In the genomic region with DNA sequence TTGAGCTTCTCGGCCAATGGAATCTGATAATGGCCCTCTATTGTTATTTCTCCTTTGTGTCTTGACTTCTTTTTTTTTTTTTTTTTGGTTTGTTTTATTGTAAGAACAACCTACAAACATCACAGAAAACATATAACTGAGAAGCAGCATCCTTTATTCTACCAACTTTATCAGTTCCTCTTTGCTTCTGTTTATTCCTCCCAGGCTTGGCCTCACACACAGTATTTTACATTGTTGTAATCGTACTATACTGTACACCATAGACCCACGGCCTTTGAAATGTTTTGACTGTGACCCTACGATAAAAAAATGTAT, we compare ENCODE assay signal across 8 cellular contexts. TPM values are rescaled to one million over a fixed set of nuclear protein-coding genes. Genes with fewer than 3 reads are reported as not detected.
DNase-seq lines count a peak whose midpoint lies in the region; ATAC-seq, FAIRE-seq and TF ChIP-seq lines count a peak whose summit lies in the region.

No MANE protein-coding gene starts in this region.

- H3K36me3 ChIP-seq in left ventricle myocardium inferior (no peaks in the 10 kb centered on the region), K562 (ENCODE audit: control insufficient read depth, insufficient read depth, low read length) (no peaks in the 10 kb centered on the region; the same call in 2 of the 3 replicates), urinary bladder (ENCODE audit: insufficient read depth) (no peaks in the 10 kb centered on the region)

- H3K27ac ChIP-seq in left ventricle myocardium inferior (replicated peaks) (peak overlapping the region; percentile 51), K562 (ENCODE audit: extremely low read depth, low read depth, low read length) (peak overlapping the region; percentile 68; the same call in 2 of the 3 replicates), urinary bladder (ENCODE audit: low read depth) (no peak overlapping the region), foreskin keratinocyte (no peak overlapping the region)

- ATAC-seq in Right ventricle myocardium superior (ENCODE audit: poor library complexity), result no peak
- no peak for ATAC-seq in K562
- ATAC-seq in foreskin keratinocyte, result no peak

- H3K4me3 ChIP-seq in left ventricle myocardium inferior (peak overlapping the region; percentile 71), K562 (peak overlapping the region; percentile 53), urinary bladder (ENCODE audit: low read depth, low read length) (peak overlapping the region; percentile 55)

- TF ChIP-seq RAD21 in K562 (CRISPR knock-in tag; conservative IDR thresholded peaks at IDR 0.05 in 1 of 2, IDR thresholded peaks at IDR 0.05 in 1 of 2), result no peak

- CTCF ChIA-PET in K562 (lab: Yijun Ruan, JAX; ENCODE audit: low intra/inter-chr PET ratio), result interaction anchor here (0.6 kb wide), 1 partner anchor 1347 kb away, joined by 3 read pairs; no protein-coding TSS in a partner anchor

- peaks cover 12% of the 10 kb centered on the region for H3K4me1 ChIP-seq in left ventricle myocardium inferior
- H3K4me1 ChIP-seq in K562 (replicated peaks in 1 of 2; ENCODE audit: control insufficient read depth in 2 of 2, insufficient read depth in 2 of 2, low read length in 2 of 2), result peaks cover 11 to 26% of the 10 kb centered on the region in 2 experiments; a peak in 3 of 5 replicates
- no peaks in the 10 kb centered on the region for H3K4me1 ChIP-seq in urinary bladder (ENCODE audit: insufficient read depth)
- no peaks in the 10 kb centered on the region for H3K4me1 ChIP-seq in foreskin keratinocyte

- 45% methylated on average over 4 of the region's 4 CpGs for WGBS in K562 (ENCODE audit: insufficient coverage, low coverage, missing lambda C conversion rate)
- WGBS in urinary bladder, result 71% methylated on average over 4 of the region's 4 CpGs

- no peaks in the 10 kb centered on the region for H3K36me3 Mint-ChIP-seq in mesothelial cell of epicardium

- H3K9me3 ChIP-seq in left ventricle myocardium inferior (replicated peaks) (no peaks in the 10 kb centered on the region), K562 (replicated peaks; ENCODE audit: control insufficient read depth, insufficient read depth, low read depth, low read length) (no peaks in the 10 kb centered on the region; the same call in 1 of the 2 replicates)

- intact Hi-C loops in left ventricle myocardium inferior (cut with micrococcal nuclease) (no loop called here), Right ventricle myocardium superior (cut with DNase I) (no loop called here), K562 (cut with micrococcal nuclease) (no loop called here)

- peak overlapping the region; percentile 90 for H3K4me3 Mint-ChIP-seq in mesothelial cell of epicardium

- TF ChIP-seq EP300 in K562 (IDR thresholded peaks at IDR 0.05; ENCODE audit: low read length), result no peak

- no peaks in the 10 kb centered on the region for H3K9me3 Mint-ChIP-seq in mesothelial cell of epicardium

- BruUV-seq in K562 (replicated peaks; lab: Mats Ljungman, UMichigan), result no TSS peak

- TF ChIP-seq CTCF in left ventricle myocardium inferior (IDR thresholded peaks at IDR 0.05; ENCODE audit: borderline replicate concordance) (no peak), K562 (IDR thresholded peaks at IDR 0.05 in 2 of 3, conservative IDR thresholded peaks at IDR 0.05 in 1 of 3; ENCODE audit: insufficient read depth in 2 of 3, low read depth in 1 of 3, low read length in 3 of 3) (no peak), mesothelial cell of epicardium (IDR thresholded peaks at IDR 0.05; ENCODE audit: unreplicated experiment) (no peak), foreskin keratinocyte (conservative IDR thresholded peaks at IDR 0.05) (no peak)

- H3K27me3 ChIP-seq in left ventricle myocardium inferior (ENCODE audit: low read depth) (no peaks in the 10 kb centered on the region), K562 (ENCODE audit: control insufficient read depth in 2 of 2, insufficient read depth in 2 of 2, low read length in 2 of 2) (no peaks in the 10 kb centered on the region; a peak in 1 of 5 replicates), foreskin keratinocyte (no peaks in the 10 kb centered on the region)

- H4K20me1 ChIP-seq in K562 (replicated peaks; ENCODE audit: control insufficient read depth, insufficient read depth, low read length), result no peaks in the 10 kb centered on the region

- H3K27ac Mint-ChIP-seq in mesothelial cell of epicardium, result peak overlapping the region; percentile 88

- DNase-seq in left ventricle myocardium inferior (no peak), Right ventricle myocardium superior (no peak), K562 (ENCODE audit: extremely low read depth in 1 of 4, low spot score in 3 of 4) (no peak), mesothelial cell of epicardium (ENCODE audit: low spot score in 2 of 2, unreplicated experiment in 2 of 2) (no peak), foreskin keratinocyte (no peak), putamen (ENCODE audit: low spot score) (no peak), HTR-8/SVneo (ENCODE audit: insufficient read length, low spot score) (no peak)

- H3K27me3 Mint-ChIP-seq in mesothelial cell of epicardium (ENCODE audit: low read depth), result no peaks in the 10 kb centered on the region

- peak overlapping the region; percentile 85 for H3K4me2 ChIP-seq in K562 (ENCODE audit: insufficient read depth, low read length)

- peak overlapping the region in 1 of 2 experiments; percentile 74; a peak in 2 of 4 replicates for H3K9ac ChIP-seq in K562 (ENCODE audit: insufficient read depth in 1 of 2, low read depth in 2 of 2, low read length in 2 of 2)

- H2AFZ ChIP-seq in K562 (ENCODE audit: low read depth, low read length), result peak overlapping the region; percentile 95

- FAIRE-seq in K562 (lab: Jason Lieb, UNC) (no peak), HTR-8/SVneo (lab: Jason Lieb, UNC) (no peak)

- no peaks in the 10 kb centered on the region for H3K9me1 ChIP-seq in K562 (ENCODE audit: control insufficient read depth, insufficient read depth, low read length)

- peaks cover 22% of the 10 kb centered on the region for H3K4me1 Mint-ChIP-seq in mesothelial cell of epicardium

- in situ Hi-C loops in K562 (cut with MboI), result no loop called here

- peaks cover 4% of the 10 kb centered on the region; the same call in 1 of the 3 replicates for H3K79me2 ChIP-seq in K562 (ENCODE audit: control insufficient read depth, insufficient read depth, low read length)

- POLR2A ChIA-PET in K562 (lab: Yijun Ruan, JAX), result interaction anchor here (0.5 to 1.7 kb wide), 7 partner anchors 8 to 346 kb away, joined by 3 to 13 read pairs (median 4); a partner anchor contains a TSS

- TF ChIP-seq POLR2A in K562 (conservative IDR thresholded peaks at IDR 0.05), result no peak

TF ChIP-seq in K562, 482 proteins besides CTCF, POLR2A, EP300 and RAD21 (continues in another document):
- TF ChIP-seq NR3C1 (CRISPR knock-in tag; IDR thresholded peaks at IDR 0.05), result no peak
- TF ChIP-seq SMARCA4 (IDR thresholded peaks at IDR 0.05), result no peak
- no peak for TF ChIP-seq HDAC6 (IDR thresholded peaks at IDR 0.05; ENCODE audit: low read depth, low read length)
- TF ChIP-seq SOX6 (IDR thresholded peaks at IDR 0.05), result peak; percentile 80; the same call in 1 of the 2 replicates
- TF ChIP-seq POLR2B (IDR thresholded peaks at IDR 0.05; ENCODE audit: low read depth, partially characterized antibody), result no peak
- TF ChIP-seq, protein P1, sequence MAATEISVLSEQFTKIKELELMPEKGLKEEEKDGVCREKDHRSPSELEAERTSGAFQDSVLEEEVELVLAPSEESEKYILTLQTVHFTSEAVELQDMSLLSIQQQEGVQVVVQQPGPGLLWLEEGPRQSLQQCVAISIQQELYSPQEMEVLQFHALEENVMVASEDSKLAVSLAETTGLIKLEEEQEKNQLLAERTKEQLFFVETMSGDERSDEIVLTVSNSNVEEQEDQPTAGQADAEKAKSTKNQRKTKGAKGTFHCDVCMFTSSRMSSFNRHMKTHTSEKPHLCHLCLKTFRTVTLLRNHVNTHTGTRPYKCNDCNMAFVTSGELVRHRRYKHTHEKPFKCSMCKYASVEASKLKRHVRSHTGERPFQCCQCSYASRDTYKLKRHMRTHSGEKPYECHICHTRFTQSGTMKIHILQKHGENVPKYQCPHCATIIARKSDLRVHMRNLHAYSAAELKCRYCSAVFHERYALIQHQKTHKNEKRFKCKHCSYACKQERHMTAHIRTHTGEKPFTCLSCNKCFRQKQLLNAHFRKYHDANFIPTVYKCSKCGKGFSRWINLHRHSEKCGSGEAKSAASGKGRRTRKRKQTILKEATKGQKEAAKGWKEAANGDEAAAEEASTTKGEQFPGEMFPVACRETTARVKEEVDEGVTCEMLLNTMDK (IDR thresholded peaks at IDR 0.05; ENCODE audit: borderline replicate concordance, insufficient read depth, low read depth, low read length, poor library complexity, severe bottlenecking), result no peak

RNA-seq across cellular contexts. Expression of a gene that starts 0.6 kb away (rescaled TPM):
- total RNA-seq in left ventricle myocardium inferior (28.1 TPM), Right ventricle myocardium superior (24.4 TPM), K562 (2014; rRNA removed) (30.8 and 43.7 TPM in 2 replicates), K562 (2014; rRNA removed; fragmentation: Illumina TruSeq; extraction: Trizol) (28.3 and 31.8 TPM in 2 replicates), K562 (2015; rRNA removed; fragmentation: Illumina TruSeq; extraction: Trizol) (36.8 and 38.6 TPM in 2 replicates), K562 (2021) (26.0 and 26.8 TPM in 2 replicates), mesothelial cell of epicardium (23.8 to 26.0 TPM (median 24.8 TPM) in 3 replicates), urinary bladder (10.4 TPM), foreskin keratinocyte (24.8 and 27.4 TPM in 2 replicates)
- total RNA-seq in K562 (2011; cell fraction: chromatin; rRNA removed; ENCODE audit: low replicate concordance), result 2.3 and 8.0 TPM in 2 replicates
- total RNA-seq in K562 (2011; cell fraction: nucleolus; rRNA removed), result 14.3 and 16.6 TPM in 2 replicates
- 11.5 and 13.2 TPM in 2 replicates for total RNA-seq in K562 (2011; cell fraction: nucleoplasm; rRNA removed)
- polyA plus RNA-seq in K562 (2011; rRNA removed) (45.2 and 55.1 TPM in 2 replicates), K562 (2014; fragmentation: Illumina TruSeq; extraction: Trizol) (63.1 and 73.7 TPM in 2 replicates), K562 (2014; fragmentation: Nextera tagmentation; extraction: Ambion mirVana) (100 to 1,000 TPM in 1 of 2 experiments, 10 to 100 TPM in 1; 85.0 to 114 TPM), K562 (2014; rRNA removed) (40.5 and 45.9 TPM in 2 replicates), urinary bladder (25.7 TPM), foreskin keratinocyte (45.7 and 48.9 TPM in 2 replicates)
- polyA plus RNA-seq in K562 (2011; cell fraction: cytosol; rRNA removed), result 63.9 and 67.1 TPM in 2 replicates
- 19.8 and 25.9 TPM in 2 replicates for polyA plus RNA-seq in K562 (2011; cell fraction: nucleus; rRNA removed)
- polyA plus RNA-seq in K562 (2012), result 45.2 and 53.6 TPM in 2 replicates
- polyA minus RNA-seq in K562 (2011; rRNA and poly(A)+ RNA removed), result 12.1 and 13.5 TPM in 2 replicates
- polyA minus RNA-seq in K562 (2011; cell fraction: cytosol; rRNA and poly(A)+ RNA removed), result 12.3 and 12.8 TPM in 2 replicates
- polyA minus RNA-seq in K562 (2011; cell fraction: nucleus; rRNA and poly(A)+ RNA removed), result 3.8 and 5.9 TPM in 2 replicates

Comparison
In these comparisons a context has a peak if more than half of its experiments do, and no peak if none do; other contexts are left out.
1. H3K27ac ChIP-seq: peak in left ventricle myocardium inferior (single experiment) and K562 (single experiment); none in urinary bladder (single experiment) and foreskin keratinocyte (single experiment).
2. Peak in every context shown above with its lines, with median percentiles within 50 percentile points of each other: H3K4me3 ChIP-seq.